ENCODE assay signal across 9 cellular contexts in genomic region chr1:179809506-179810366, GRCh38.
DNase-seq lines count a peak whose midpoint lies in the region; ATAC-seq and TF ChIP-seq lines count a peak whose summit lies in the region.
"Had no signal": no experiment of that assay in that cellular context is flagged by ENCODE, and none has a peak within 500 bp of the region (broad histone marks: within the 10 kb centered on the region; RNA-seq: fewer than 3 reads in every experiment).

No MANE protein-coding gene starts in this region.

- DNase-seq in D341Med (ENCODE audit: low spot score) (peak; percentile 83), KBM-7 (peak; percentile 83), OCI-M1 (lab: John Stamatoyannopoulos, UW) (peak; percentile 84), activated T-cell treated with anti-CD3 and anti-CD28 coated beads for 48 hours (ENCODE audit: low read depth) (peak; percentile 53), fibroblast of lung (ENCODE audit: low read depth in 2 of 2) (peak; percentile 61 to 77), neural crest cell (ENCODE audit: low read depth, low spot score) (peak; percentile 74), substantia nigra (lab: John Stamatoyannopoulos, UW) (peak in 41 of 49 donors; percentile 5 to 76 (median 36))

- no peaks in the 10 kb centered on the region for H3K36me3 Mint-ChIP-seq in neural crest cell (ENCODE audit: low read depth)
- H3K36me3 Mint-ChIP-seq: activated naive CD8-positive, alpha-beta T cell had no signal

- H2AFZ ChIP-seq in fibroblast of lung (ENCODE audit: low read length): no peak overlapping the region

- peaks cover 18% of the 10 kb centered on the region for H3K27me3 Mint-ChIP-seq in neural crest cell (ENCODE audit: low read depth)

- TF ChIP-seq CTCF in fibroblast of lung (conservative IDR thresholded peaks at IDR 0.05 in 1 of 2, IDR thresholded peaks at IDR 0.05 in 1 of 2; ENCODE audit: low read depth in 1 of 2, low read length in 2 of 2) (peak; percentile 88 to 97), neural crest cell (conservative IDR thresholded peaks at IDR 0.05) (peak; percentile 92)

- H3K9me3 Mint-ChIP-seq in neural crest cell: no peaks in the 10 kb centered on the region

- no peaks in the 10 kb centered on the region for H3K9me3 ChIP-seq in fibroblast of lung (ENCODE audit: control insufficient read depth, insufficient read depth, low read depth, low read length)

- in situ Hi-C loops in KBM-7 (cut with MboI; ENCODE audit: low pct_unique_long_range_greater_than_20kb, low sequenced_read_pairs): loop anchor here (25.0 kb wide), 1 partner anchor 97 kb away; no protein-coding TSS in a partner anchor

- no peak overlapping the region for H3K4me2 ChIP-seq in fibroblast of lung (ENCODE audit: extremely low read depth, insufficient read depth, low read length)

- H3K36me3 ChIP-seq in fibroblast of lung (ENCODE audit: control insufficient read depth, insufficient read depth, low read length): no peaks in the 10 kb centered on the region

- peaks cover 11% of the 10 kb centered on the region for H3K4me1 Mint-ChIP-seq in neural crest cell

- no peaks in the 10 kb centered on the region for H4K20me1 ChIP-seq in fibroblast of lung (ENCODE audit: control insufficient read depth, extremely low read depth, insufficient read depth, low read length)

- H3K27me3 ChIP-seq in fibroblast of lung (ENCODE audit: control insufficient read depth, insufficient read depth, low read length): peaks cover 28% of the 10 kb centered on the region

- no peak overlapping the region for H3K4me3 ChIP-seq in fibroblast of lung (replicated peaks in 1 of 4; ENCODE audit: control extremely low read depth in 1 of 4, insufficient read depth in 1 of 4, low read depth in 3 of 4, low read length in 4 of 4)

- H3K9ac ChIP-seq in fibroblast of lung (ENCODE audit: insufficient read depth, low read length): no peak overlapping the region

- H3K79me2 ChIP-seq in fibroblast of lung (ENCODE audit: control insufficient read depth, insufficient read depth, low read length): no peaks in the 10 kb centered on the region

- ATAC-seq in GM21515 (IDR thresholded peaks at IDR 0.05; ENCODE audit: unreplicated experiment): peak; percentile 73

- H3K4me3 Mint-ChIP-seq in neural crest cell: no peak overlapping the region
- H3K4me3 Mint-ChIP-seq: activated naive CD8-positive, alpha-beta T cell had no signal

- no peaks in the 10 kb centered on the region for H3K4me1 ChIP-seq in fibroblast of lung (ENCODE audit: control insufficient read depth, extremely low read depth, insufficient read depth, low read length)

- H3K27ac ChIP-seq in fibroblast of lung (ENCODE audit: insufficient read depth, low read length) (no peak overlapping the region), substantia nigra (ENCODE audit: low read depth, low read length, poor library complexity, severe bottlenecking) (no peak overlapping the region)

- H3K27ac Mint-ChIP-seq in neural crest cell (ENCODE audit: unreplicated experiment): no peak overlapping the region
- H3K27ac Mint-ChIP-seq: activated naive CD8-positive, alpha-beta T cell had no signal
